ENCODE assay signal across 13 cellular contexts in genomic region chr16:55044366-55044975, GRCh38.
DNase-seq lines count a peak whose midpoint lies in the region; ATAC-seq and TF ChIP-seq lines count a peak whose summit lies in the region.
"Had no signal": no experiment of that assay in that cellular context is flagged by ENCODE, and none has a peak within 500 bp of the region (broad histone marks: within the 10 kb centered on the region; RNA-seq: fewer than 3 reads in every experiment).

No MANE protein-coding gene starts in this region.

- H3K4me1 ChIP-seq in esophagus muscularis mucosa (no peaks in the 10 kb centered on the region), aorta (ENCODE audit: control insufficient read depth in 1 of 2, insufficient read depth in 2 of 2, low read length in 2 of 2) (no peaks in the 10 kb centered on the region)

- no peaks in the 10 kb centered on the region for H3K9me3 ChIP-seq in esophagus muscularis mucosa
- H3K9me3 ChIP-seq in aorta (ENCODE audit: control insufficient read depth, low read length): no peaks in the 10 kb centered on the region

- CTCF ChIA-PET in activated CD4-positive, alpha-beta memory T cell treated with anti-CD3 and anti-CD28 coated beads, Interleukin-2, amount 10 ng/mL, durations not matched to agents 7 days and 5 days (lab: Charles Lee): no interaction called here
- CTCF ChIA-PET in activated CD4-positive, alpha-beta memory T cell treated with anti-CD3 and anti-CD28 coated beads for 36 hours (lab: Charles Lee): no interaction called here

- ATAC-seq in aorta (ENCODE audit: low FRiP score): peak; percentile 28
- ATAC-seq: HCT116 had no signal

- no peaks in the 10 kb centered on the region for H3K9me3 Mint-ChIP-seq in activated CD4-positive, alpha-beta memory T cell treated with anti-CD3 and anti-CD28 coated beads, Interleukin-2, amount 10 ng/mL, durations not matched to agents 7 days and 5 days
- H3K9me3 Mint-ChIP-seq in activated CD4-positive, alpha-beta memory T cell treated with anti-CD3 and anti-CD28 coated beads for 36 hours: no peaks in the 10 kb centered on the region
- H3K9me3 Mint-ChIP-seq in osteocyte (ENCODE audit: unreplicated experiment): no peaks in the 10 kb centered on the region
- H3K9me3 Mint-ChIP-seq: CD8-positive, alpha-beta memory T cell had no signal

- no peak overlapping the region for H3K27ac Mint-ChIP-seq in activated CD4-positive, alpha-beta memory T cell treated with anti-CD3 and anti-CD28 coated beads, Interleukin-2, amount 10 ng/mL, durations not matched to agents 7 days and 5 days
- H3K27ac Mint-ChIP-seq in activated CD4-positive, alpha-beta memory T cell treated with anti-CD3 and anti-CD28 coated beads for 36 hours: no peak overlapping the region
- no peak overlapping the region for H3K27ac Mint-ChIP-seq in osteocyte (ENCODE audit: unreplicated experiment)
- H3K27ac Mint-ChIP-seq: CD14-positive monocyte; CD8-positive, alpha-beta memory T cell had no signal

- H3K27me3 ChIP-seq in esophagus muscularis mucosa (peaks cover 0 to 45% (median 0%) of the 10 kb centered on the region in 4 donors), aorta (ENCODE audit: control insufficient read depth in 1 of 2, insufficient read depth in 2 of 2, low read length in 1 of 2) (no peaks in the 10 kb centered on the region)

- TF ChIP-seq CTCF in esophagus muscularis mucosa (IDR thresholded peaks at IDR 0.05) (no peak), osteocyte (IDR thresholded peaks at IDR 0.05) (no peak)

- no peaks in the 10 kb centered on the region for H3K4me1 Mint-ChIP-seq in activated CD4-positive, alpha-beta memory T cell treated with anti-CD3 and anti-CD28 coated beads, Interleukin-2, amount 10 ng/mL, durations not matched to agents 7 days and 5 days
- H3K4me1 Mint-ChIP-seq in activated CD4-positive, alpha-beta memory T cell treated with anti-CD3 and anti-CD28 coated beads for 36 hours (ENCODE audit: low read depth): no peaks in the 10 kb centered on the region
- no peaks in the 10 kb centered on the region for H3K4me1 Mint-ChIP-seq in osteocyte (ENCODE audit: unreplicated experiment)
- H3K4me1 Mint-ChIP-seq: CD14-positive monocyte; CD8-positive, alpha-beta memory T cell had no signal

- H3K4me3 ChIP-seq in esophagus muscularis mucosa (no peak overlapping the region), aorta (ENCODE audit: low read length in 2 of 2) (no peak overlapping the region)

- H3K27ac ChIP-seq in esophagus muscularis mucosa (replicated peaks in 1 of 4): no peak overlapping the region
- no peak overlapping the region for H3K27ac ChIP-seq in aorta (ENCODE audit: low read depth in 1 of 2, low read length in 2 of 2)
- H3K27ac ChIP-seq in substantia nigra (ENCODE audit: low read depth, low read length, poor library complexity, severe bottlenecking): no peak overlapping the region
- H3K27ac ChIP-seq: 22Rv1 had no signal

- 54% methylated on average over 8 of the region's 9 CpGs for WGBS in esophagus muscularis mucosa
- 60 to 62% methylated on average over 9 of the region's 9 CpGs for WGBS in aorta, 2 donors

- no peaks in the 10 kb centered on the region for H3K27me3 Mint-ChIP-seq in activated CD4-positive, alpha-beta memory T cell treated with anti-CD3 and anti-CD28 coated beads, Interleukin-2, amount 10 ng/mL, durations not matched to agents 7 days and 5 days
- H3K27me3 Mint-ChIP-seq in activated CD4-positive, alpha-beta memory T cell treated with anti-CD3 and anti-CD28 coated beads for 36 hours: no peaks in the 10 kb centered on the region
- no peaks in the 10 kb centered on the region for H3K27me3 Mint-ChIP-seq in osteocyte (ENCODE audit: unreplicated experiment)

- TF ChIP-seq POLR2A in esophagus muscularis mucosa (IDR thresholded peaks at IDR 0.05; ENCODE audit: low read depth): no peak

- intact Hi-C loops in activated CD4-positive, alpha-beta memory T cell treated with anti-CD3 and anti-CD28 coated beads for 36 hours (cut with micrococcal nuclease): no loop called here
- intact Hi-C loops in esophagus muscularis mucosa (cut with DNase I): no loop called here
- intact Hi-C loops in aorta (cut with DNase I): no loop called here

- H3K36me3 ChIP-seq in esophagus muscularis mucosa (no peaks in the 10 kb centered on the region), aorta (ENCODE audit: control insufficient read depth in 1 of 2, insufficient read depth in 2 of 2, low read length in 1 of 2) (no peaks in the 10 kb centered on the region)

- no peaks in the 10 kb centered on the region for H3K36me3 Mint-ChIP-seq in activated CD4-positive, alpha-beta memory T cell treated with anti-CD3 and anti-CD28 coated beads, Interleukin-2, amount 10 ng/mL, durations not matched to agents 7 days and 5 days (ENCODE audit: low read depth)
- no peaks in the 10 kb centered on the region for H3K36me3 Mint-ChIP-seq in activated CD4-positive, alpha-beta memory T cell treated with anti-CD3 and anti-CD28 coated beads for 36 hours
- H3K36me3 Mint-ChIP-seq in osteocyte (ENCODE audit: unreplicated experiment): no peaks in the 10 kb centered on the region
- H3K36me3 Mint-ChIP-seq: CD14-positive monocyte; CD8-positive, alpha-beta memory T cell had no signal

- no peak overlapping the region for H3K4me3 Mint-ChIP-seq in activated CD4-positive, alpha-beta memory T cell treated with anti-CD3 and anti-CD28 coated beads, Interleukin-2, amount 10 ng/mL, durations not matched to agents 7 days and 5 days
- H3K4me3 Mint-ChIP-seq in activated CD4-positive, alpha-beta memory T cell treated with anti-CD3 and anti-CD28 coated beads for 36 hours: no peak overlapping the region
- no peak overlapping the region for H3K4me3 Mint-ChIP-seq in osteocyte (ENCODE audit: unreplicated experiment)
- H3K4me3 Mint-ChIP-seq: CD14-positive monocyte; CD8-positive, alpha-beta memory T cell had no signal

- no peak for TF ChIP-seq EP300 in esophagus muscularis mucosa (IDR thresholded peaks at IDR 0.05)

- POLR2A ChIA-PET in activated CD4-positive, alpha-beta memory T cell treated with anti-CD3 and anti-CD28 coated beads, Interleukin-2, amount 10 ng/mL, durations not matched to agents 7 days and 5 days (lab: Charles Lee): no interaction called here
- POLR2A ChIA-PET in activated CD4-positive, alpha-beta memory T cell treated with anti-CD3 and anti-CD28 coated beads for 36 hours (lab: Charles Lee): no interaction called here

- DNase-seq in activated CD4-positive, alpha-beta memory T cell treated with anti-CD3 and anti-CD28 coated beads, Interleukin-2, amount 10 ng/mL, durations not matched to agents 7 days and 5 days: peak; percentile 2
- DNase-seq in activated CD4-positive, alpha-beta memory T cell treated with anti-CD3 and anti-CD28 coated beads for 36 hours: no peak
- DNase-seq in esophagus muscularis mucosa (ENCODE audit: extremely low spot score) (peak; percentile 90), osteocyte (ENCODE audit: extremely low spot score, unreplicated experiment) (peak; percentile 73), aorta (no peak), NCI-H2227 treated with DMSO at 0.1 percent for 48 hours (lab: John Stamatoyannopoulos, UW) (no peak), NCI-H2107 (lab: John Stamatoyannopoulos, UW) (no peak), substantia nigra (lab: John Stamatoyannopoulos, UW) (no peak)
- DNase-seq: CD8-positive, alpha-beta memory T cell; DMS 273 treated with DMSO at 0.1 percent for 48 hours had no signal

Comparison
In these comparisons a context has a peak if more than half of its experiments do, and no peak if none do; other contexts are left out.
1. DNase-seq: peak in activated CD4-positive, alpha-beta memory T cell treated with anti-CD3 and anti-CD28 coated beads, Interleukin-2, amount 10 ng/mL, durations not matched to agents 7 days and 5 days (single experiment), esophagus muscularis mucosa (single experiment) and osteocyte (single experiment); none in activated CD4-positive, alpha-beta memory T cell treated with anti-CD3 and anti-CD28 coated beads for 36 hours (single experiment), aorta (0 of 2), NCI-H2227 treated with DMSO at 0.1 percent for 48 hours (single experiment), NCI-H2107 (single experiment) and substantia nigra (0 of 49).